ENCODE assay signal across 11 cellular contexts in genomic region chr10:23742368-23742767, GRCh38.
DNase-seq lines count a peak whose midpoint lies in the region; ATAC-seq and TF ChIP-seq lines count a peak whose summit lies in the region.
"Had no signal": no experiment of that assay in that cellular context is flagged by ENCODE, and none has a peak within 500 bp of the region (broad histone marks: within the 10 kb centered on the region; RNA-seq: fewer than 3 reads in every experiment).

No MANE protein-coding gene starts in this region.

- H2AFZ ChIP-seq in OCI-LY7 (ENCODE audit: low read length), result peak overlapping the region; percentile 79

- peak overlapping the region; percentile 61 for H3K4me2 ChIP-seq in OCI-LY7 (ENCODE audit: low read length)

- TF ChIP-seq CTCF in OCI-LY7 (conservative IDR thresholded peaks at IDR 0.05; ENCODE audit: low read length), result no peak
- no peak for TF ChIP-seq CTCF in GM20000 (IDR thresholded peaks at IDR 0.05; ENCODE audit: extremely low read depth, missing control alignments)

- BruUV-seq in OCI-LY7 (replicated peaks; lab: Mats Ljungman, UMichigan), result no TSS peak

- H3K36me3 ChIP-seq in OCI-LY7 (ENCODE audit: insufficient read depth, low read length), result no peaks in the 10 kb centered on the region
- H3K36me3 ChIP-seq: SJSA1 had no signal

- no peaks in the 10 kb centered on the region for H3K79me2 ChIP-seq in OCI-LY7 (ENCODE audit: insufficient read depth, low read depth, low read length)

- CTCF ChIA-PET in OCI-LY7 (lab: Charles Lee; ENCODE audit: unreplicated experiment), result no interaction called here

- ATAC-seq in GM18519 (IDR thresholded peaks at IDR 0.05; ENCODE audit: low FRiP score, unreplicated experiment) (peak; percentile 98), GM21447 (IDR thresholded peaks at IDR 0.05; ENCODE audit: unreplicated experiment) (peak; percentile 99), HG03135 (IDR thresholded peaks at IDR 0.05; ENCODE audit: unreplicated experiment) (peak; percentile 97)

- H3K9me3 ChIP-seq in OCI-LY7 (ENCODE audit: low read length), result no peaks in the 10 kb centered on the region
- H3K9me3 ChIP-seq: SJSA1 had no signal

- H3K27ac ChIP-seq in OCI-LY7 (ENCODE audit: low read depth, low read length, poor library complexity, severe bottlenecking), result peak overlapping the region; percentile 28
- H3K27ac ChIP-seq: SJSA1 had no signal

- H3K4me1 ChIP-seq in OCI-LY7 (ENCODE audit: insufficient read depth, low read length, poor library complexity, severe bottlenecking), result peaks cover 18% of the 10 kb centered on the region
- H3K4me1 ChIP-seq: SJSA1 had no signal

- peak overlapping the region; percentile 24 for H3K4me3 ChIP-seq in OCI-LY7 (ENCODE audit: low read depth, low read length, poor library complexity, severe bottlenecking)
- H3K4me3 ChIP-seq: SJSA1 had no signal

- no peaks in the 10 kb centered on the region for H4K20me1 ChIP-seq in OCI-LY7 (ENCODE audit: insufficient read depth, low read length)

- POLR2A ChIA-PET in OCI-LY7 (lab: Charles Lee), result interaction anchor here (0.5 to 1.3 kb wide), 3 partner anchors 12 to 319 kb away, joined by 3 to 4 read pairs (median 3); no protein-coding TSS in a partner anchor

- DNase-seq in OCI-LY7 (ENCODE audit: low spot score) (peak; percentile 82), GM20000 (ENCODE audit: low spot score) (no peak), NCI-H128 (lab: John Stamatoyannopoulos, UW; ENCODE audit: unreplicated experiment) (no peak), NCI-H446 treated with DMSO at 0.1 percent for 48 hours (lab: John Stamatoyannopoulos, UW) (no peak), anterior cingulate cortex (lab: John Stamatoyannopoulos, UW) (no peak)
- DNase-seq: activated CD8-positive, alpha-beta memory T cell treated with anti-CD3 and anti-CD28 coated beads, Interleukin-2, amount 50 U/mL, for 4 hours; GOT3 had no signal

- H3K9me2 ChIP-seq in OCI-LY7 (ENCODE audit: insufficient read depth, low read length), result no peaks in the 10 kb centered on the region

- intact Hi-C loops in OCI-LY7 (cut with micrococcal nuclease; ENCODE audit: unreplicated experiment), result no loop called here
